In the genomic region with DNA sequence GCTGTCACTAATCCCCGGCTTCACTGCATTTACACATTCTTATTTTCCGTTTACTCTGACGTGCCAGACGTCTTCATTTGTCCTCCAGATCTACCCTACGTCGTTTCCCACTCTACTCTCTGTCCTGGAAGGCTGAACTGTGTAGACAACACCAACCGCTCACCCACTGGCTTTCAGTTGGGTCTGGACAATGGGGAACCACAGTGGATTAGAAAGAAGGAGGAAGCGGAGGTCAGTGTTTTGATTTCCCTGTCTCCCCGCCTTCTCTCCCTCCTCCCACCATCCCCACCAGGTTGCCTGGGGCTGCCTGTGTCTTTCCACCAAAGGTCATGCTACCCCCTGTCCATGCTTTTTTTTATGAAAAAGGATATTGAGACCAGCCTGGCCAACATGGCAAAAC, we compare ENCODE assay signal across 17 cellular contexts. TPM values are rescaled to one million over a fixed set of nuclear protein-coding genes. Genes with fewer than 3 reads are reported as not detected.
DNase-seq lines count a peak whose midpoint lies in the region; ATAC-seq, FAIRE-seq and TF ChIP-seq lines count a peak whose summit lies in the region.
"Had no signal": no experiment of that assay in that cellular context is flagged by ENCODE, and none has a peak within 500 bp of the region (broad histone marks: within the 10 kb centered on the region; RNA-seq: fewer than 3 reads in every experiment).

No MANE protein-coding gene starts in this region.

- no peak overlapping the region for H2BK12ac ChIP-seq in H1 (ENCODE audit: low read depth, low read length)

- no peak overlapping the region for H3K18ac ChIP-seq in H1 (ENCODE audit: extremely low read depth, low read length)

- H3K4me1 Mint-ChIP-seq in neural progenitor cell = peaks cover 15% of the 10 kb centered on the region
- H3K4me1 Mint-ChIP-seq in stimulated activated memory B cell treated with anti-CD40 and anti-IgM and Interleukin-4, amounts not matched to agents 10 μg/mL and 1 μg/mL and 100 μg/mL, for 72 hours = no peaks in the 10 kb centered on the region
- H3K4me1 Mint-ChIP-seq: CD4-positive, CD25-positive, alpha-beta regulatory T cell; IgD-negative memory B cell had no signal

- no peak overlapping the region for H2BK20ac ChIP-seq in H1 (ENCODE audit: low read length)

- intact Hi-C loops in Right ventricle myocardium inferior (cut with DNase I) = no loop called here

- H2AFZ ChIP-seq in H1 (ENCODE audit: low read length) (0 out of 2 replicates have a peak overlapping the region, but pooled peaks have one; percentile 17), neural progenitor cell (replicated peaks) (peak overlapping the region; percentile 64)

- H3K27me3 Mint-ChIP-seq in neural progenitor cell (ENCODE audit: insufficient read depth, low read depth) = peaks cover 7% of the 10 kb centered on the region
- peaks cover 25% of the 10 kb centered on the region for H3K27me3 Mint-ChIP-seq in stimulated activated memory B cell treated with anti-CD40 and anti-IgM and Interleukin-4, amounts not matched to agents 10 μg/mL and 1 μg/mL and 100 μg/mL, for 72 hours

- no peaks in the 10 kb centered on the region for H3K79me1 ChIP-seq in H1 (ENCODE audit: low read depth, low read length)

- no peak for TF ChIP-seq CTCF in right atrium auricular region (IDR thresholded peaks at IDR 0.05)
- TF ChIP-seq CTCF in H1 (IDR thresholded peaks at IDR 0.05; ENCODE audit: control extremely low read depth in 1 of 3, insufficient read depth in 1 of 3, low read depth in 1 of 3, low read length in 3 of 3) = no peak
- no peak for TF ChIP-seq CTCF in neural progenitor cell (IDR thresholded peaks at IDR 0.05)

- H4K20me1 ChIP-seq in H1 (replicated peaks in 1 of 2; ENCODE audit: control insufficient read depth in 1 of 2, insufficient read depth in 2 of 2, low read length in 2 of 2) (no peaks in the 10 kb centered on the region), neural progenitor cell (ENCODE audit: low read depth) (no peaks in the 10 kb centered on the region)
- H4K20me1 ChIP-seq: BLaER1 treated with 17β-estradiol and CSF1 and Interleukin-3, amounts not matched to agents 10 nM and 100 nM had no signal

- H3K9me3 Mint-ChIP-seq in neural progenitor cell = no peaks in the 10 kb centered on the region
- H3K9me3 Mint-ChIP-seq in stimulated activated memory B cell treated with anti-CD40 and anti-IgM and Interleukin-4, amounts not matched to agents 10 μg/mL and 1 μg/mL and 100 μg/mL, for 72 hours = no peaks in the 10 kb centered on the region

- no peak overlapping the region for H2BK120ac ChIP-seq in H1 (replicated peaks; ENCODE audit: low read depth, low read length)

- no peak overlapping the region for H4K8ac ChIP-seq in H1 (ENCODE audit: extremely low read depth, insufficient read depth, low read length)

- H3K27me3 ChIP-seq in right atrium auricular region = no peaks in the 10 kb centered on the region
- H3K27me3 ChIP-seq in H1 (replicated peaks in 1 of 4; ENCODE audit: control insufficient read depth in 3 of 4, extremely low read depth in 1 of 4, insufficient read depth in 3 of 4, low read length in 3 of 4) = no peaks in the 10 kb centered on the region
- H3K27me3 ChIP-seq in neural progenitor cell = no peaks in the 10 kb centered on the region
- H3K27me3 ChIP-seq: BLaER1 treated with 17β-estradiol and CSF1 and Interleukin-3, amounts not matched to agents 10 nM and 100 nM had no signal

- H3K27ac ChIP-seq in right atrium auricular region = no peak overlapping the region
- H3K27ac ChIP-seq in H1 (ENCODE audit: low read depth, low read length) = no peak overlapping the region
- no peak overlapping the region for H3K27ac ChIP-seq in neural progenitor cell
- H3K27ac ChIP-seq: BLaER1 treated with 17β-estradiol and CSF1 and Interleukin-3, amounts not matched to agents 10 nM and 100 nM; HL-60 had no signal

- no peak for FAIRE-seq in H1 (lab: Jason Lieb, UNC)
- FAIRE-seq: GM12892, H54 had no signal

- no peak for ATAC-seq in Right ventricle myocardium inferior
- ATAC-seq in stimulated activated memory B cell treated with anti-CD40 and anti-IgM and Interleukin-4, amounts not matched to agents 10 μg/mL and 1 μg/mL and 100 μg/mL, for 72 hours = no peak

- no peaks in the 10 kb centered on the region for H3F3A ChIP-seq in neural progenitor cell (ENCODE audit: low read depth)

- no peak overlapping the region for H3K4me2 ChIP-seq in H1 (ENCODE audit: insufficient read depth in 1 of 2, low read depth in 2 of 2, low read length in 2 of 2)
- peak overlapping the region; percentile 41 for H3K4me2 ChIP-seq in neural progenitor cell

- H3K56ac ChIP-seq in H1 (replicated peaks; ENCODE audit: insufficient read length, low read depth, low read length) = no peak overlapping the region

- no peak for TF ChIP-seq POLR2A in H1 (IDR thresholded peaks at IDR 0.05; ENCODE audit: control extremely low read depth in 1 of 2, low read depth in 2 of 2, low read length in 2 of 2)
- TF ChIP-seq POLR2A in erythroblast (IDR thresholded peaks at IDR 0.05; ENCODE audit: low read length) = no peak

- H3K14ac ChIP-seq in H1 (ENCODE audit: insufficient read length) = no peak overlapping the region

- no peak for TF ChIP-seq EP300 in H1 (IDR thresholded peaks at IDR 0.05; ENCODE audit: borderline replicate concordance in 1 of 2, low read depth in 2 of 2, low read length in 2 of 2)

- H2AK5ac ChIP-seq in H1 (ENCODE audit: low read depth, low read length) = no peak overlapping the region

- H3K4me1 ChIP-seq in right atrium auricular region (no peaks in the 10 kb centered on the region), H1 (replicated peaks in 1 of 4; ENCODE audit: control insufficient read depth in 3 of 4, insufficient read depth in 4 of 4, low read length in 3 of 4) (no peaks in the 10 kb centered on the region), neural progenitor cell (peaks cover 17% of the 10 kb centered on the region)

- H3K23me2 ChIP-seq in H1 (ENCODE audit: low read depth, low read length) = no peaks in the 10 kb centered on the region

- H3K27ac Mint-ChIP-seq in neural progenitor cell = peak overlapping the region; percentile 23
- H3K27ac Mint-ChIP-seq in stimulated activated memory B cell treated with anti-CD40 and anti-IgM and Interleukin-4, amounts not matched to agents 10 μg/mL and 1 μg/mL and 100 μg/mL, for 72 hours = no peak overlapping the region
- H3K27ac Mint-ChIP-seq: CD4-positive, CD25-positive, alpha-beta regulatory T cell; IgD-negative memory B cell had no signal

- no peaks in the 10 kb centered on the region for H3K36me3 Mint-ChIP-seq in neural progenitor cell
- H3K36me3 Mint-ChIP-seq in stimulated activated memory B cell treated with anti-CD40 and anti-IgM and Interleukin-4, amounts not matched to agents 10 μg/mL and 1 μg/mL and 100 μg/mL, for 72 hours = no peaks in the 10 kb centered on the region

- H3K4ac ChIP-seq in H1 (replicated peaks; ENCODE audit: insufficient read length, low read depth, low read length) = no peak overlapping the region

- H3K36me3 ChIP-seq in right atrium auricular region = no peaks in the 10 kb centered on the region
- H3K36me3 ChIP-seq in H1 (ENCODE audit: control insufficient read depth in 2 of 4, insufficient read depth in 4 of 4, low read length in 3 of 4) = no peaks in the 10 kb centered on the region
- no peaks in the 10 kb centered on the region for H3K36me3 ChIP-seq in neural progenitor cell
- H3K36me3 ChIP-seq: BLaER1 treated with 17β-estradiol and CSF1 and Interleukin-3, amounts not matched to agents 10 nM and 100 nM had no signal

- POLR2A ChIA-PET in H1 (lab: Charles Lee; ENCODE audit: partially characterized antibody) = interaction anchor here (0.7 kb wide), 1 partner anchor 132 kb away, joined by 3 read pairs; no protein-coding TSS in a partner anchor

- no peak overlapping the region for H3K23ac ChIP-seq in H1 (ENCODE audit: insufficient read length)

- H3K79me2 ChIP-seq in H1 (ENCODE audit: control insufficient read depth in 1 of 2, insufficient read depth in 2 of 2, low read length in 2 of 2) (no peaks in the 10 kb centered on the region), neural progenitor cell (ENCODE audit: low read depth) (no peaks in the 10 kb centered on the region)

- no peak overlapping the region for H3K4me3 ChIP-seq in right atrium auricular region
- no peak overlapping the region for H3K4me3 ChIP-seq in H1 (ENCODE audit: extremely low read depth in 1 of 4, insufficient read depth in 2 of 4, low read depth in 3 of 4, low read length in 4 of 4)
- H3K4me3 ChIP-seq in neural progenitor cell = no peak overlapping the region
- H3K4me3 ChIP-seq: BLaER1 treated with 17β-estradiol and CSF1 and Interleukin-3, amounts not matched to agents 10 nM and 100 nM had no signal

- no peak overlapping the region for H2BK15ac ChIP-seq in H1 (ENCODE audit: low read length)

- 83% methylated on average over 7 of the region's 9 CpGs; no CpG with 5 or more reads in 1 of the 2 experiments for WGBS in H1 (ENCODE audit: extremely low coverage in 1 of 2, insufficient coverage in 1 of 2, insufficient read length in 1 of 2, insufficient replicate concordance in 2 of 2, low coverage in 1 of 2, low lambda C conversion rate in 2 of 2, missing lambda C conversion rate in 1 of 2), 2 experiments

- TF ChIP-seq RAD21 in H1 (IDR thresholded peaks at IDR 0.05 in 1 of 2, conservative IDR thresholded peaks at IDR 0.05 in 1 of 2; ENCODE audit: low read depth in 2 of 2, low read length in 2 of 2) = no peak

- no peak overlapping the region for H4K5ac ChIP-seq in H1 (ENCODE audit: insufficient read length, low read depth, low read length)

- H3K9ac ChIP-seq in H1 (replicated peaks in 1 of 4; ENCODE audit: extremely low read depth in 1 of 4, low read depth in 3 of 4, low read length in 3 of 4) (no peak overlapping the region), neural progenitor cell (no peak overlapping the region)
- H3K9ac ChIP-seq: BLaER1 treated with 17β-estradiol and CSF1 and Interleukin-3, amounts not matched to agents 10 nM and 100 nM had no signal

- H3K4me3 Mint-ChIP-seq in neural progenitor cell = no peak overlapping the region
- no peak overlapping the region for H3K4me3 Mint-ChIP-seq in stimulated activated memory B cell treated with anti-CD40 and anti-IgM and Interleukin-4, amounts not matched to agents 10 μg/mL and 1 μg/mL and 100 μg/mL, for 72 hours
- H3K4me3 Mint-ChIP-seq: CD4-positive, CD25-positive, alpha-beta regulatory T cell; IgD-negative memory B cell had no signal

- peak; percentile 21 for DNase-seq in right atrium auricular region (ENCODE audit: low spot score)
- DNase-seq in Right ventricle myocardium inferior (ENCODE audit: missing footprints) = no peak
- no peak for DNase-seq in H1 (ENCODE audit: low read depth in 1 of 2, low spot score in 2 of 2)
- DNase-seq in neural progenitor cell (ENCODE audit: low spot score) = peak; percentile 21
- DNase-seq in HuH-7 (ENCODE audit: low spot score) = no peak
- no peak for DNase-seq in erythroblast (lab: John Stamatoyannopoulos, UW)
- DNase-seq: ACHN; Calu3; CD4-positive, CD25-positive, alpha-beta regulatory T cell; DMS153; GDM1 had no signal

- CTCF ChIA-PET in H1 (lab: Charles Lee; ENCODE audit: partially characterized antibody) = interaction anchor here (1.0 to 1.3 kb wide), 2 partner anchors 12 to 169 kb away, joined by 3 to 4 read pairs; no protein-coding TSS in a partner anchor

- no peak overlapping the region for H4K91ac ChIP-seq in H1 (replicated peaks; ENCODE audit: insufficient read length, low read length)

- no peaks in the 10 kb centered on the region for H3K9me3 ChIP-seq in right atrium auricular region
- H3K9me3 ChIP-seq in H1 (ENCODE audit: insufficient read depth in 2 of 2, low read depth in 1 of 2, low read length in 1 of 2) = no peaks in the 10 kb centered on the region
- no peaks in the 10 kb centered on the region for H3K9me3 ChIP-seq in neural progenitor cell (ENCODE audit: low read depth)
- H3K9me3 ChIP-seq: BLaER1 treated with 17β-estradiol and CSF1 and Interleukin-3, amounts not matched to agents 10 nM and 100 nM had no signal

- H2BK5ac ChIP-seq in H1 (ENCODE audit: low read depth, low read length) = no peak overlapping the region

RNA-seq across cellular contexts. Expression of a gene that starts 14.0 kb away (rescaled TPM):
- total RNA-seq in right atrium auricular region (10 to 100 TPM; 26.0 to 36.0 TPM), Right ventricle myocardium inferior (31.3 TPM), neural progenitor cell (ENCODE audit: low replicate concordance) (55.2 and 97.6 TPM in 2 replicates)
- 218 and 221 TPM in 2 replicates for total RNA-seq in H1 (2021; fragmentation: NEBNext Ultra II Directional; extraction: Animal tissue kit (Norgen Biotek cat#: 25700))
- polyA plus RNA-seq in H1 (2011; rRNA removed) = 208 and 274 TPM in 2 replicates
- 254 TPM for polyA plus RNA-seq in H1 (2011; cell fraction: cytosol; rRNA removed)
- polyA plus RNA-seq in H1 (2011; cell fraction: nucleus; rRNA removed) = 524 TPM
- polyA plus RNA-seq in H1 (2012, experiment 1 of 2) = 156 to 222 TPM (median 206 TPM) in 4 replicates
- 48.0 TPM for polyA plus RNA-seq in H1 (2012, experiment 2 of 2)
- polyA plus RNA-seq in H1 (2013, experiment 1 of 2) = 109 TPM
- 108 TPM for polyA plus RNA-seq in H1 (2013, experiment 2 of 2)
- 244 and 299 TPM in 2 replicates for polyA minus RNA-seq in H1 (2011; rRNA and poly(A)+ RNA removed)
- 209 TPM for polyA minus RNA-seq in H1 (2011; cell fraction: cytosol; rRNA and poly(A)+ RNA removed)
- polyA minus RNA-seq in H1 (2011; cell fraction: nucleus; rRNA and poly(A)+ RNA removed) = 223 TPM

Comparison
In these comparisons a context has a peak if more than half of its experiments do, and no peak if none do; other contexts are left out.
1. DNase-seq: peak in right atrium auricular region (single experiment) and neural progenitor cell (single experiment); none in Right ventricle myocardium inferior (single experiment), H1 (0 of 2), HuH-7 (single experiment) and erythroblast (0 of 2).